15 cellular contexts compared by ENCODE assay signal in the genomic region with DNA sequence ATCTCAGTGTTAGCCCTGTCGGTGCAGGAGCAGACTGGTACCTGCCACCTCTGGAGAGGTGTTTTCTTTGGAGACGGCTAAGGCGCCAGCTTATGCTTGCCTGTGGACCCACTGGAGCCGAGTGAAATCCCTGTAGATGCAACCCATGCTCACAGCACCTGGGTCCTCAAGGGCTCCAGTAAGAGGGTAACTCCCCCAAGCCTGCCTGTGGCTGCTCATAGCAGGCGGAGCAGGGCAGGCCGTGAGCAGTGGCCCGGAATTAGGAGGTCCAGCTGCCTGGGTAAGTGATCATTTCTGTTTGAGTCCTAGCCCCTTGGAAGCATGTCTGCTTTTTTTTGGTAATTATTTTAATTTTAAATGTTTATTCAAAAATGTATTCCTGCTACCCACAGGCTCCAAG.
"Had no signal": no experiment of that assay in that cellular context is flagged by ENCODE, and none has a peak within 500 bp of the region (broad histone marks: within the 10 kb centered on the region; RNA-seq: fewer than 3 reads in every experiment).

No MANE protein-coding gene starts in this region.

- H3K27ac Mint-ChIP-seq: activated naive CD8-positive, alpha-beta T cell treated with anti-CD3 and anti-CD28 coated beads, Interleukin-2, amount 10 ng/mL, durations not matched to agents 7 days and 5 days; T-helper 2 cell treated with Interferon-gamma antibody and Interleukin-4, amounts not matched to agents 5 μg/mL and 100 μg/mL, for 36 hours had no signal

- H3K27ac ChIP-seq: esophagus squamous epithelium, psoas muscle, suprapubic skin had no signal

- H3K9me3 ChIP-seq: esophagus squamous epithelium, left lung, psoas muscle, suprapubic skin had no signal

- H3K27me3 ChIP-seq: esophagus squamous epithelium, left lung, suprapubic skin had no signal

- H3K4me3 ChIP-seq: esophagus squamous epithelium, left lung, psoas muscle, suprapubic skin had no signal

- H3K4me1 ChIP-seq: psoas muscle had no signal

- H3K27me3 Mint-ChIP-seq: activated CD8-positive, alpha-beta memory T cell treated with anti-CD3 and anti-CD28 coated beads, Interleukin-2, amount 10 ng/mL, durations not matched to agents 7 days and 5 days; activated naive CD8-positive, alpha-beta T cell treated with anti-CD3 and anti-CD28 coated beads, Interleukin-2, amount 10 ng/mL, durations not matched to agents 7 days and 5 days had no signal

- DNase-seq: activated CD4-positive, alpha-beta T cell treated with anti-CD3 and anti-CD28 coated beads, Interleukin-2, amount 50 U/mL, for 48 hours; activated CD4-positive, CD25-positive, alpha-beta regulatory T cell treated with anti-CD3 and anti-CD28 coated beads, Interleukin-2, amount 50 U/mL, for 72 hours; activated CD8-positive, alpha-beta memory T cell treated with anti-CD3 and anti-CD28 coated beads, Interleukin-2, amount 10 ng/mL, durations not matched to agents 7 days and 5 days; activated gamma-delta T cell treated with Interleukin-2 at 50 U/mL for 16 hours; activated naive CD8-positive, alpha-beta T cell treated with anti-CD3 and anti-CD28 coated beads, Interleukin-2, amount 10 ng/mL, durations not matched to agents 7 days and 5 days; activated T-cell treated with anti-CD3 and anti-CD28 coated beads, Interleukin-2, amount 50 U/mL, for 4 hours; anterior cingulate cortex; esophagus squamous epithelium; nucleus accumbens; stimulated activated CD4-positive, alpha-beta T cell treated with anti-CD3 and anti-CD28 coated beads, Interleukin-12 subunit alpha, Interleukin-12 subunit beta, amount 100 ng/mL, for 4 hours; stimulated activated naive CD8-positive, alpha-beta T cell treated with anti-CD3 and anti-CD28 coated beads, Interleukin-15, Interleukin-2, amounts not matched to agents 100 U/mL and 50 U/mL, for 24 hours had no signal

- H3K4me3 Mint-ChIP-seq: activated CD8-positive, alpha-beta memory T cell treated with anti-CD3 and anti-CD28 coated beads, Interleukin-2, amount 10 ng/mL, durations not matched to agents 7 days and 5 days; activated naive CD8-positive, alpha-beta T cell treated with anti-CD3 and anti-CD28 coated beads, Interleukin-2, amount 10 ng/mL, durations not matched to agents 7 days and 5 days; activated T-cell treated with anti-CD3 and anti-CD28 coated beads, Interleukin-2, amount 50 U/mL, for 4 hours; T-helper 2 cell treated with Interferon-gamma antibody and Interleukin-4, amounts not matched to agents 5 μg/mL and 100 μg/mL, for 36 hours had no signal

- H3K9me3 Mint-ChIP-seq: activated naive CD8-positive, alpha-beta T cell treated with anti-CD3 and anti-CD28 coated beads, Interleukin-2, amount 10 ng/mL, durations not matched to agents 7 days and 5 days; activated T-cell treated with anti-CD3 and anti-CD28 coated beads, Interleukin-2, amount 50 U/mL, for 4 hours; T-helper 2 cell treated with Interferon-gamma antibody and Interleukin-4, amounts not matched to agents 5 μg/mL and 100 μg/mL, for 36 hours had no signal
